1 cellular context compared by ENCODE assay signal in genomic region chr19:5700455-5701092, GRCh38.
TF ChIP-seq lines count a peak whose summit lies in the region.

No MANE protein-coding gene starts in this region.

TF ChIP-seq in K562, 482 proteins besides CTCF, POLR2A, EP300 and RAD21:
- TF ChIP-seq PBX2 (CRISPR knock-in tag; IDR thresholded peaks at IDR 0.05; ENCODE audit: low read depth) = no peak
- no peak for TF ChIP-seq PBX2 (tag; conservative IDR thresholded peaks at IDR 0.05; ENCODE audit: low read depth)
- peak; percentile 69; the same call in 1 of the 2 replicates for TF ChIP-seq POLR2AphosphoS2 (IDR thresholded peaks at IDR 0.05; ENCODE audit: low read length)
- TF ChIP-seq SMARCB1 (IDR thresholded peaks at IDR 0.05; ENCODE audit: insufficient read length, low read depth) = no peak
- no peak for TF ChIP-seq ETV1 (tag; conservative IDR thresholded peaks at IDR 0.05; ENCODE audit: low read depth)
- TF ChIP-seq POLR2G (IDR thresholded peaks at IDR 0.05; ENCODE audit: low read depth, low read length) = peak; percentile 72
- peak; percentile 32 for TF ChIP-seq RBFOX2 (IDR thresholded peaks at IDR 0.05; ENCODE audit: low read depth, low read length)
- peak; percentile 70 for TF ChIP-seq RBM22 (IDR thresholded peaks at IDR 0.05; ENCODE audit: low read depth, low read length, poor library complexity, severe bottlenecking)
- TF ChIP-seq SFPQ (IDR thresholded peaks at IDR 0.05; ENCODE audit: low read depth, low read length) = no peak
- TF ChIP-seq FUS (optimal IDR thresholded peaks at IDR 0.05; ENCODE audit: low read depth, low read length) = no peak
- no peak for TF ChIP-seq ZNF764 (CRISPR knock-in tag; IDR thresholded peaks at IDR 0.05; ENCODE audit: low read depth)
TF ChIP-seq in K562: peak in this region for 4.
